ENCODE assay signal across 1 cellular context in genomic region chr20:25389381-25389857, GRCh38.
TF ChIP-seq lines count a peak whose summit lies in the region.

No MANE protein-coding gene starts in this region.

TF ChIP-seq in WTC11, 78 proteins besides CTCF, POLR2A, EP300 and RAD21 (continued from another document):
- TF ChIP-seq, protein P1, sequence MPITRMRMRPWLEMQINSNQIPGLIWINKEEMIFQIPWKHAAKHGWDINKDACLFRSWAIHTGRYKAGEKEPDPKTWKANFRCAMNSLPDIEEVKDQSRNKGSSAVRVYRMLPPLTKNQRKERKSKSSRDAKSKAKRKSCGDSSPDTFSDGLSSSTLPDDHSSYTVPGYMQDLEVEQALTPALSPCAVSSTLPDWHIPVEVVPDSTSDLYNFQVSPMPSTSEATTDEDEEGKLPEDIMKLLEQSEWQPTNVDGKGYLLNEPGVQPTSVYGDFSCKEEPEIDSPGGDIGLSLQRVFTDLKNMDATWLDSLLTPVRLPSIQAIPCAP (CRISPR knock-in tag; IDR thresholded peaks at IDR 0.05): no peak
